In genomic region chr11:72111300-72111699, GRCh38 we compare ENCODE assay signal across 1 cellular context.
TF ChIP-seq lines count a peak whose summit lies in the region.

No MANE protein-coding gene starts in this region.

TF ChIP-seq in IMR-90, 13 proteins besides CTCF, POLR2A, EP300 and RAD21 (continued from another document):
- TF ChIP-seq ELK1 (IDR thresholded peaks at IDR 0.05; ENCODE audit: borderline replicate concordance, low read depth, low read length) (no peak), RFX5 (IDR thresholded peaks at IDR 0.05; ENCODE audit: low read depth, low read length) (no peak), NFE2L2 (IDR thresholded peaks at IDR 0.05; ENCODE audit: low read depth, low read length) (no peak), FOS (IDR thresholded peaks at IDR 0.05; ENCODE audit: low read depth, low read length) (no peak), SMC3 (IDR thresholded peaks at IDR 0.05; ENCODE audit: low read depth, low read length) (no peak), MAZ (IDR thresholded peaks at IDR 0.05; ENCODE audit: borderline replicate concordance, low read depth, low read length) (no peak), USF2 (IDR thresholded peaks at IDR 0.05; ENCODE audit: low read depth, low read length) (no peak)
